ENCODE assay signal across 1 cellular context in genomic region chr4:8235686-8236085, GRCh38.
TF ChIP-seq lines count a peak whose summit lies in the region.

No MANE protein-coding gene starts in this region.

TF ChIP-seq in HepG2, 621 proteins besides CTCF, POLR2A, EP300 and RAD21:
- TF ChIP-seq ZBTB2 (CRISPR knock-in tag; IDR thresholded peaks at IDR 0.05; ENCODE audit: low read depth) = no peak
- no peak for TF ChIP-seq ZNF577 (CRISPR knock-in tag; IDR thresholded peaks at IDR 0.05; ENCODE audit: borderline replicate concordance, low read depth)
- TF ChIP-seq ZNF629 (CRISPR knock-in tag; conservative IDR thresholded peaks at IDR 0.05) = peak; percentile 68
